ENCODE assay signal across 24 cellular contexts in genomic region chr11:6397636-6398035, GRCh38. TPM values are rescaled to one million over a fixed set of nuclear protein-coding genes. Genes with fewer than 3 reads are reported as not detected.
A peak's percentile ranks its signal among the peaks of the same experiment; 100 is the strongest.
DNase-seq lines count a peak whose midpoint lies in the region; ATAC-seq, FAIRE-seq and TF ChIP-seq lines count a peak whose summit lies in the region.
"Had no signal": no experiment of that assay in that cellular context is flagged by ENCODE, and none has a peak within 500 bp of the region (broad histone marks: within the 10 kb centered on the region; RNA-seq: fewer than 3 reads in every experiment).

No MANE protein-coding gene starts in this region.

- DNase-seq in SK-N-SH: no peak
- no peak for DNase-seq in T-helper 17 cell
- DNase-seq in fibroblast of the aortic adventitia (ENCODE audit: low read depth): peak; percentile 72
- DNase-seq in osteoblast (ENCODE audit: insufficient read length, low spot score, missing footprints): no peak
- no peak for DNase-seq in GM12892 (ENCODE audit: insufficient read length)
- no peak for DNase-seq in kidney
- DNase-seq in NCI-H1048 (lab: John Stamatoyannopoulos, UW): no peak
- DNase-seq: activated CD4-positive, alpha-beta T cell treated with anti-CD3 and anti-CD28 coated beads, Interleukin-2, amount 10 ng/mL, durations not matched to agents 7 days and 5 days; activated naive CD4-positive, alpha-beta T cell treated with anti-CD3 and anti-CD28 coated beads, Interleukin-2, amount 10 ng/mL, durations not matched to agents 7 days and 5 days; activated T-cell treated with anti-CD3 and anti-CD28 coated beads for 4 hours; C1 segment of cervical spinal cord; effector CD4-positive, alpha-beta T cell; esophagus squamous epithelium; immature natural killer cell; MM.1S; mucosa of descending colon; NK-92 treated with Interleukin-12 subunit alpha and Interleukin-12 subunit beta, amount 100 ng/mL, for 24 hours; retina; RPMI8226 had no signal

- H3K9ac ChIP-seq in SK-N-SH: no peak overlapping the region
- H3K9ac ChIP-seq in kidney (ENCODE audit: low read length in 2 of 2): no peak overlapping the region

- H3K4me1 ChIP-seq in SK-N-SH (ENCODE audit: control insufficient read depth in 1 of 2, insufficient read depth in 2 of 2, low read depth in 1 of 2, low read length in 1 of 2) (peaks cover 0 to 11% of the 10 kb centered on the region in 2 experiments; a peak in 2 of 4 replicates), osteoblast (ENCODE audit: insufficient read depth, low read length) (peaks cover 12% of the 10 kb centered on the region), kidney (ENCODE audit: control insufficient read depth in 1 of 2, insufficient read depth in 1 of 2, low read depth in 1 of 2, low read length in 2 of 2) (no peaks in the 10 kb centered on the region)

- H3K9me3 ChIP-seq in SK-N-SH (no peaks in the 10 kb centered on the region), T-helper 17 cell (ENCODE audit: control insufficient read depth, low read length, poor library complexity, severe bottlenecking) (no peaks in the 10 kb centered on the region), osteoblast (ENCODE audit: low read depth, low read length) (no peaks in the 10 kb centered on the region), kidney (ENCODE audit: control insufficient read depth in 1 of 2, low read length in 2 of 2) (no peaks in the 10 kb centered on the region)
- H3K9me3 ChIP-seq: esophagus squamous epithelium, mucosa of descending colon, tibial artery had no signal

- no peak overlapping the region for H2AFZ ChIP-seq in SK-N-SH (ENCODE audit: low read depth)
- H2AFZ ChIP-seq in osteoblast (ENCODE audit: low read length): no peak overlapping the region

- H3F3A ChIP-seq in SK-N-SH (replicated peaks; ENCODE audit: insufficient read depth): no peaks in the 10 kb centered on the region

- TF ChIP-seq POLR2A in GM12892 (IDR thresholded peaks at IDR 0.05; ENCODE audit: low read depth, low read length): no peak

- H3K4me2 ChIP-seq in SK-N-SH (no peak overlapping the region), osteoblast (ENCODE audit: insufficient read depth, low read length) (peak overlapping the region; percentile 41)

- POLR2A ChIA-PET in SK-N-SH (lab: Yijun Ruan, JAX): no interaction called here

- H3K4me1 Mint-ChIP-seq in T-helper 17 cell: peaks cover 37% of the 10 kb centered on the region

- 39% methylated on average over 3 of the region's 3 CpGs for WGBS in SK-N-SH (ENCODE audit: low lambda C conversion rate)

- no peaks in the 10 kb centered on the region for H3K9me2 ChIP-seq in SK-N-SH

- TF ChIP-seq RAD21 in SK-N-SH (IDR thresholded peaks at IDR 0.05; ENCODE audit: low read length): no peak

- H3K79me2 ChIP-seq in SK-N-SH (ENCODE audit: insufficient read depth): no peaks in the 10 kb centered on the region
- H3K79me2 ChIP-seq in osteoblast (ENCODE audit: insufficient read depth, low read length): peaks cover 3% of the 10 kb centered on the region

- H3K27me3 Mint-ChIP-seq in T-helper 17 cell: no peaks in the 10 kb centered on the region
- H3K27me3 Mint-ChIP-seq: activated CD4-positive, alpha-beta T cell treated with anti-CD3 and anti-CD28 coated beads, Interleukin-2, amount 10 ng/mL, durations not matched to agents 7 days and 5 days; stimulated activated memory B cell treated with anti-CD40 and anti-IgM and Interleukin-4, amounts not matched to agents 10 μg/mL and 1 μg/mL and 100 μg/mL, for 72 hours had no signal

- CTCF ChIA-PET in SK-N-SH (lab: Yijun Ruan, JAX): interaction anchor here (2.2 to 4.4 kb wide), 2 partner anchors 19 to 46 kb away, joined by 9 to 19 read pairs; no protein-coding TSS in a partner anchor

- intact Hi-C loops in kidney (cut with DNase I): no loop called here

- ATAC-seq in SK-N-SH treated with all-trans-retinoic acid at 6 μM for 48 hours (peak; percentile 46), T-helper 17 cell (no peak)
- ATAC-seq: mucosa of descending colon; stimulated activated memory B cell treated with anti-CD40 and anti-IgM and Interleukin-4, amounts not matched to agents 10 μg/mL and 1 μg/mL and 100 μg/mL, for 72 hours had no signal

- H3K36me3 ChIP-seq in SK-N-SH (replicated peaks in 1 of 2; ENCODE audit: control insufficient read depth in 1 of 2, insufficient read depth in 2 of 2, low read length in 1 of 2): peaks cover 0 to 28% of the 10 kb centered on the region in 2 experiments
- peaks cover 3% of the 10 kb centered on the region for H3K36me3 ChIP-seq in osteoblast (ENCODE audit: insufficient read depth, low read length)
- H3K36me3 ChIP-seq in kidney (ENCODE audit: control insufficient read depth in 1 of 2, insufficient read depth in 2 of 2, low read length in 2 of 2): peaks cover 2 to 9% of the 10 kb centered on the region in 2 donors

- TF ChIP-seq CTCF in SK-N-SH (IDR thresholded peaks at IDR 0.05) (no peak), fibroblast of the aortic adventitia (IDR thresholded peaks at IDR 0.05; ENCODE audit: insufficient read depth, low read length) (no peak), osteoblast (IDR thresholded peaks at IDR 0.05; ENCODE audit: extremely low read depth, low read depth, low read length) (no peak), kidney (IDR thresholded peaks at IDR 0.05; ENCODE audit: borderline replicate concordance, extremely low read depth, insufficient read depth) (no peak)

- H3K4me3 ChIP-seq in SK-N-SH (ENCODE audit: low read depth in 2 of 2, low read length in 1 of 2): no peak overlapping the region
- no peak overlapping the region for H3K4me3 ChIP-seq in fibroblast of the aortic adventitia (ENCODE audit: low read depth, low read length)
- no peak overlapping the region for H3K4me3 ChIP-seq in osteoblast (ENCODE audit: insufficient read depth, low read length)
- H3K4me3 ChIP-seq in kidney (ENCODE audit: low read length in 2 of 2): no peak overlapping the region
- H3K4me3 ChIP-seq: cardiac muscle cell, esophagus squamous epithelium, mucosa of descending colon, tibial artery had no signal

- H4K20me1 ChIP-seq in SK-N-SH (ENCODE audit: insufficient read depth) (no peaks in the 10 kb centered on the region), osteoblast (ENCODE audit: insufficient read depth, low read length) (no peaks in the 10 kb centered on the region)

- TF ChIP-seq EP300 in SK-N-SH (IDR thresholded peaks at IDR 0.05; ENCODE audit: borderline replicate concordance in 1 of 2, low read depth in 1 of 2, low read length in 1 of 2): no peak

- peaks cover 9% of the 10 kb centered on the region for H3K36me3 Mint-ChIP-seq in T-helper 17 cell (ENCODE audit: low read depth)

- FAIRE-seq in GM12892 (lab: Jason Lieb, UNC) (no peak), kidney (lab: Jason Lieb, UNC) (no peak)

- H3K27me3 ChIP-seq in SK-N-SH (ENCODE audit: insufficient read depth): no peaks in the 10 kb centered on the region
- no peaks in the 10 kb centered on the region for H3K27me3 ChIP-seq in osteoblast (ENCODE audit: insufficient read depth, low read length)
- H3K27me3 ChIP-seq: cardiac muscle cell, esophagus squamous epithelium, tibial artery had no signal

- no peak overlapping the region for H3K27ac ChIP-seq in SK-N-SH (ENCODE audit: low read depth in 2 of 2, low read length in 1 of 2)
- no peak overlapping the region for H3K27ac ChIP-seq in osteoblast (ENCODE audit: low read depth, low read length)
- no peak overlapping the region for H3K27ac ChIP-seq in kidney (ENCODE audit: low read depth in 2 of 2, low read length in 2 of 2)
- H3K27ac ChIP-seq: 22Rv1, cardiac muscle cell, esophagus squamous epithelium had no signal

- H3K27ac Mint-ChIP-seq in T-helper 17 cell: peak overlapping the region; percentile 88
- H3K27ac Mint-ChIP-seq: activated naive CD4-positive, alpha-beta T cell treated with anti-CD3 and anti-CD28 coated beads, Interleukin-2, amount 10 ng/mL, durations not matched to agents 7 days and 5 days; stimulated activated memory B cell treated with anti-CD40 and anti-IgM and Interleukin-4, amounts not matched to agents 10 μg/mL and 1 μg/mL and 100 μg/mL, for 72 hours had no signal

- no peak overlapping the region for H3K4me3 Mint-ChIP-seq in T-helper 17 cell
- H3K4me3 Mint-ChIP-seq: activated CD4-positive, alpha-beta T cell treated with anti-CD3 and anti-CD28 coated beads, Interleukin-2, amount 10 ng/mL, durations not matched to agents 7 days and 5 days; activated naive CD4-positive, alpha-beta T cell treated with anti-CD3 and anti-CD28 coated beads, Interleukin-2, amount 10 ng/mL, durations not matched to agents 7 days and 5 days; immature natural killer cell; stimulated activated memory B cell treated with anti-CD40 and anti-IgM and Interleukin-4, amounts not matched to agents 10 μg/mL and 1 μg/mL and 100 μg/mL, for 72 hours had no signal

TF ChIP-seq in SK-N-SH treated with all-trans-retinoic acid at 6 μM for 48 hours, 23 proteins besides CTCF, POLR2A, EP300 and RAD21 (continues in another document):
- TF ChIP-seq RARB (CRISPR knock-in tag; IDR thresholded peaks at IDR 0.05) (no peak), ZNF565 (CRISPR knock-in tag; conservative IDR thresholded peaks at IDR 0.05; ENCODE audit: low read depth) (no peak)

RNA-seq across cellular contexts. Expression of gene SMPD1, which starts 7.4 kb away (rescaled TPM):
- 59.6 and 69.2 TPM in 2 replicates for polyA plus RNA-seq in SK-N-SH (2012; rRNA removed)
- 43.5 and 52.1 TPM in 2 replicates for polyA plus RNA-seq in SK-N-SH (2012; cell fraction: cytosol; rRNA removed)
- polyA plus RNA-seq in SK-N-SH (2012; cell fraction: nucleus; rRNA removed): 60.6 and 70.4 TPM in 2 replicates
- 10 to 100 TPM; 25.3 to 32.9 TPM for total RNA-seq in T-helper 17 cell
- total RNA-seq in fibroblast of the aortic adventitia (ENCODE audit: low replicate concordance): 44.8 and 63.9 TPM in 2 replicates
- total RNA-seq in osteoblast: 75.6 and 78.4 TPM in 2 replicates
- polyA plus RNA-seq in GM12892 (2012; ENCODE audit: missing spikeins): 5.5 TPM
- total RNA-seq in kidney: 76.0 TPM
- polyA plus RNA-seq in kidney (ENCODE audit: insufficient read depth, low read depth, low replicate concordance): 155 TPM

RNA-seq across cellular contexts. Expression of gene APBB1, which starts 21.3 kb away (rescaled TPM):
- polyA plus RNA-seq in SK-N-SH (2012; rRNA removed): 32.9 and 35.9 TPM in 2 replicates
- 15.9 and 26.3 TPM in 2 replicates for polyA plus RNA-seq in SK-N-SH (2012; cell fraction: cytosol; rRNA removed)
- 49.9 and 56.0 TPM in 2 replicates for polyA plus RNA-seq in SK-N-SH (2012; cell fraction: nucleus; rRNA removed)
- 10 to 100 TPM; 60.0 to 63.3 TPM for total RNA-seq in T-helper 17 cell
- total RNA-seq in fibroblast of the aortic adventitia (ENCODE audit: low replicate concordance): 41.8 and 52.4 TPM in 2 replicates
- 40.7 and 45.6 TPM in 2 replicates for total RNA-seq in osteoblast
- polyA plus RNA-seq in GM12892 (2012; ENCODE audit: missing spikeins): 4.2 TPM
- 43.7 TPM for total RNA-seq in kidney
- 67.2 TPM for polyA plus RNA-seq in kidney (ENCODE audit: insufficient read depth, low read depth, low replicate concordance)

RNA-seq across cellular contexts. Expression of gene HPX, which starts 43.2 kb away (rescaled TPM):
- polyA plus RNA-seq in SK-N-SH (2012; rRNA removed) (1.8 and 2.3 TPM in 2 replicates), kidney (ENCODE audit: insufficient read depth, low read depth, low replicate concordance) (0.88 TPM)
- polyA plus RNA-seq in SK-N-SH (2012; cell fraction: cytosol; rRNA removed): 0.24 and 0.34 TPM in 2 replicates
- 21.2 and 22.4 TPM in 2 replicates for polyA plus RNA-seq in SK-N-SH (2012; cell fraction: nucleus; rRNA removed)
- total RNA-seq in T-helper 17 cell (under 1 TPM; 0.47 to 0.86 TPM), fibroblast of the aortic adventitia (ENCODE audit: low replicate concordance) (1.2 TPM in 1 of 2 replicates, not detected in the other), osteoblast (0.59 and 1.1 TPM in 2 replicates), kidney (1.3 TPM)
- polyA plus RNA-seq in GM12892 (2012; ENCODE audit: missing spikeins): 0.57 TPM
- polyA plus RNA-seq: immature natural killer cell had no signal
